13 cellular contexts compared by ENCODE assay signal in the genomic region with DNA sequence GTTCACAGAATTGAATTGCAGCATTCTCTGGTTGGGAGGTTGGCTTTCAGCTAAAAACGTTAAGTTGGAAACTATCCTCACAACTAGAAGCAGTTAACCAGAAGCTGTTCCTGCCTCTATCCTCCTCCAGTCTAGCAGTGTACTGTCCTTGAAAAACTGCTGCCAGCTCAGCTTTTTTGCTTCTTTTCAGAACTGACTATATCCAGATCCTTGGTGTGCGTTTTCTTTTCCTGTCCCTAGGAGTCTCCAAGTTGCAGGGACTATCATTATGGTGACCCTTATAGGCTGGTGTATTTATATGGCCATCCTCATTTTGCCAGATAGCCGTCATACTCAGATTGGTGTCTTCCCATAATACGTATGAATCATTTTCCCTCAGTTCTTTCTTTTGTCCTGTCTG. TPM values are rescaled to one million over a fixed set of nuclear protein-coding genes. Genes with fewer than 3 reads are reported as not detected.
DNase-seq lines count a peak whose midpoint lies in the region; ATAC-seq and TF ChIP-seq lines count a peak whose summit lies in the region.
"Had no signal": no experiment of that assay in that cellular context is flagged by ENCODE, and none has a peak within 500 bp of the region (broad histone marks: within the 10 kb centered on the region; RNA-seq: fewer than 3 reads in every experiment).

No MANE protein-coding gene starts in this region.

- peak overlapping the region in 4 of 7 donors; percentile 24 to 78 (median 50) for H3K27ac Mint-ChIP-seq in CD4-positive, alpha-beta memory T cell
- H3K27ac Mint-ChIP-seq in HFFc6, result peak overlapping the region; percentile 64
- H3K27ac Mint-ChIP-seq in brain, result peak overlapping the region in 3 of 5 experiments; percentile 59 to 83 (median 82)
- H3K27ac Mint-ChIP-seq in mesothelial cell of epicardium, result peak overlapping the region; percentile 69

- H3K27ac ChIP-seq in CD4-positive, alpha-beta memory T cell (ENCODE audit: low read depth, low read length), result no peak overlapping the region
- H3K27ac ChIP-seq in aorta (ENCODE audit: low read depth in 1 of 2, low read length in 2 of 2), result no peak overlapping the region

- H3K36me3 ChIP-seq in CD4-positive, alpha-beta memory T cell (ENCODE audit: insufficient read depth, low read length), result peaks cover 19% of the 10 kb centered on the region
- H3K36me3 ChIP-seq in aorta (ENCODE audit: control insufficient read depth in 1 of 2, insufficient read depth in 2 of 2, low read length in 1 of 2), result peaks cover 0 to 6% of the 10 kb centered on the region in 2 donors
- peaks cover 46% of the 10 kb centered on the region for H3K36me3 ChIP-seq in MG63

- H3K9me3 ChIP-seq in CD4-positive, alpha-beta memory T cell (ENCODE audit: control insufficient read depth in 1 of 2, low read length in 2 of 2), result no peaks in the 10 kb centered on the region
- H3K9me3 ChIP-seq in aorta (ENCODE audit: control insufficient read depth, low read length) (no peaks in the 10 kb centered on the region), MG63 (no peaks in the 10 kb centered on the region)

- no peak overlapping the region for H3K4me3 ChIP-seq in CD4-positive, alpha-beta memory T cell (ENCODE audit: low read length in 2 of 2)
- H3K4me3 ChIP-seq in aorta (ENCODE audit: low read length in 2 of 2) (no peak overlapping the region), MG63 (no peak overlapping the region)

- intact Hi-C loops in CD4-positive, alpha-beta memory T cell (cut with micrococcal nuclease), result no loop called here
- intact Hi-C loops in aorta (cut with DNase I), result no loop called here

- no peaks in the 10 kb centered on the region for H3K27me3 ChIP-seq in CD4-positive, alpha-beta memory T cell (ENCODE audit: insufficient read depth, low read length)
- H3K27me3 ChIP-seq in aorta (ENCODE audit: control insufficient read depth in 1 of 2, insufficient read depth in 2 of 2, low read length in 1 of 2) (no peaks in the 10 kb centered on the region), MG63 (no peaks in the 10 kb centered on the region)

- POLR2A ChIA-PET in CD4-positive, alpha-beta memory T cell (lab: Charles Lee; ENCODE audit: partially characterized antibody), result interaction anchor here (0.7 kb wide), 1 partner anchor 37 kb away, joined by 3 read pairs; no protein-coding TSS in a partner anchor

- H3K4me3 Mint-ChIP-seq in CD4-positive, alpha-beta memory T cell, result peak overlapping the region in 3 of 8 donors; percentile 10 to 63 (median 35)
- H3K4me3 Mint-ChIP-seq in HFFc6 (no peak overlapping the region), brain (peak overlapping the region in 1 of 5 experiments; percentile 79), mesothelial cell of epicardium (no peak overlapping the region)

- H3K4me1 Mint-ChIP-seq in CD4-positive, alpha-beta memory T cell, result peaks cover 28 to 58% (median 44%) of the 10 kb centered on the region in 4 donors
- H3K4me1 Mint-ChIP-seq in HFFc6 (ENCODE audit: low read depth) (peaks cover 46% of the 10 kb centered on the region), brain (peaks cover 40% of the 10 kb centered on the region), mesothelial cell of epicardium (peaks cover 21% of the 10 kb centered on the region)

- H3K36me3 Mint-ChIP-seq in CD4-positive, alpha-beta memory T cell, result peaks cover 28 to 39% of the 10 kb centered on the region in 2 donors
- H3K36me3 Mint-ChIP-seq in HFFc6 (ENCODE audit: low read depth), result peaks cover 42% of the 10 kb centered on the region
- H3K36me3 Mint-ChIP-seq in brain, result peaks cover 73% of the 10 kb centered on the region
- peaks cover 27% of the 10 kb centered on the region for H3K36me3 Mint-ChIP-seq in mesothelial cell of epicardium

- 44 to 46% methylated on average over 4 of the region's 4 CpGs for WGBS in aorta, 2 donors

- no peak for ATAC-seq in aorta (ENCODE audit: low FRiP score)
- ATAC-seq: Right ventricle myocardium inferior had no signal

- peaks cover 56% of the 10 kb centered on the region for H3K4me1 ChIP-seq in CD4-positive, alpha-beta memory T cell (ENCODE audit: insufficient read depth, low read length)
- peaks cover 0 to 10% of the 10 kb centered on the region in 2 donors for H3K4me1 ChIP-seq in aorta (ENCODE audit: control insufficient read depth in 1 of 2, insufficient read depth in 2 of 2, low read length in 2 of 2)

- H3K9me3 Mint-ChIP-seq in CD4-positive, alpha-beta memory T cell, result peaks cover 0 to 3% (median 0%) of the 10 kb centered on the region in 8 donors
- no peaks in the 10 kb centered on the region for H3K9me3 Mint-ChIP-seq in HFFc6
- H3K9me3 Mint-ChIP-seq in brain, result no peaks in the 10 kb centered on the region
- H3K9me3 Mint-ChIP-seq in mesothelial cell of epicardium, result no peaks in the 10 kb centered on the region

- TF ChIP-seq CTCF in HFFc6 (IDR thresholded peaks at IDR 0.05) (peak; percentile 16; the same call in 1 of the 2 replicates), brain (conservative IDR thresholded peaks at IDR 0.05) (no peak), mesothelial cell of epicardium (IDR thresholded peaks at IDR 0.05; ENCODE audit: unreplicated experiment) (no peak)

- CTCF ChIA-PET in CD4-positive, alpha-beta memory T cell (lab: Charles Lee; ENCODE audit: partially characterized antibody), result no interaction called here

- no peak for DNase-seq in CD4-positive, alpha-beta memory T cell
- DNase-seq in HFFc6, result no peak
- DNase-seq in mesothelial cell of epicardium (ENCODE audit: low spot score in 2 of 2, unreplicated experiment in 2 of 2), result no peak
- DNase-seq in GM03348 (ENCODE audit: low spot score), result no peak
- DNase-seq in activated effector memory CD4-positive, alpha-beta T cell treated with anti-CD3 and anti-CD28 coated beads, Interleukin-2, amount 50 U/mL, for 16 hours, result no peak
- DNase-seq in aorta, result no peak
- DNase-seq in MG63, result no peak
- DNase-seq: glutamatergic neuron, HCEC 1CT, NCI-H2029, NCI-H774 had no signal

- H3K27me3 Mint-ChIP-seq in CD4-positive, alpha-beta memory T cell, result no peaks in the 10 kb centered on the region
- H3K27me3 Mint-ChIP-seq in HFFc6 (ENCODE audit: insufficient read depth), result no peaks in the 10 kb centered on the region
- no peaks in the 10 kb centered on the region for H3K27me3 Mint-ChIP-seq in brain
- no peaks in the 10 kb centered on the region for H3K27me3 Mint-ChIP-seq in mesothelial cell of epicardium (ENCODE audit: low read depth)

RNA-seq across cellular contexts. Expression of a gene that starts 5.5 kb away (rescaled TPM):
- total RNA-seq in CD4-positive, alpha-beta memory T cell, result 10 to 100 TPM; 59.3 to 68.9 TPM
- polyA plus RNA-seq in CD4-positive, alpha-beta memory T cell, result 10 to 100 TPM in 1 of 2 donors, 1 to 10 TPM in 1; 9.7 to 25.2 TPM
- 10 to 100 TPM; 55.0 to 63.3 (median 59.1) TPM for total RNA-seq in HFFc6 (2021; fragmentation: NEBNext Ultra II Directional; extraction: Animal tissue kit (Norgen Biotek cat#: 25700))
- polyA plus RNA-seq in brain (ENCODE audit: insufficient read depth, low read depth, low replicate concordance), result 17.7 TPM
- total RNA-seq in mesothelial cell of epicardium, result 54.3 to 62.2 TPM (median 60.2 TPM) in 3 replicates
- 10 to 100 TPM; 60.5 to 66.2 TPM for total RNA-seq in aorta
- polyA plus RNA-seq in aorta, result 10 to 100 TPM; 11.7 to 13.1 TPM
- total RNA-seq in MG63 (2014; rRNA removed; shearing (Covaris generic); ENCODE audit: low replicate concordance), result 26.2 and 47.8 TPM in 2 replicates
